Comparison of ENCODE assay signal across 7 cellular contexts in the genomic region with DNA sequence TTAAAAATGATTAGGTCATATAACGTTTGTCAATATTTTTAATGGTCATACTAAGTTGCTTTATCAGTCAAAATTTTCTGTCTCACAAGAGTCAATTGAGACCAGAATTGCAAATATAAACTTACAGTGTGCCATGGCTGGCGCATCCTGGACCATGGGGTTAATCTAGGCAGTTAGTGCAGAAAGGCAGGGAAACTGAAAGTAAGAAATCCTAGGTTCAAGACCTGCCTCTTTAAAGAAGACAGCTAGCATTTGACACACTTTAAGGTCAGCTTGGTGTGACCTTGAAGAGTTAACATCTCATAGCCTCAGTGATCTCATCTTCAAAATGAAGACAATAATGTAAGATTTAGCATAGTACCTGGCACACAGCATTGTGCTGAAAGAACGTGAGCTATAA.
"Had no signal": no experiment of that assay in that cellular context is flagged by ENCODE, and none has a peak within 500 bp of the region (broad histone marks: within the 10 kb centered on the region; RNA-seq: fewer than 3 reads in every experiment).

No MANE protein-coding gene starts in this region.

- DNase-seq: HFFc6, KBM-7 had no signal

- H3K4me1 ChIP-seq: HAP-1 had no signal

- H3K4me2 ChIP-seq: GM23338 had no signal

- H3K27ac ChIP-seq: HL-60 had no signal

- H3K36me3 ChIP-seq: HAP-1 had no signal

- H3K4me3 ChIP-seq: GM23338, HAP-1 had no signal

- ATAC-seq: HCT116, HepG2 had no signal

- H3K9me3 ChIP-seq: HAP-1 had no signal
